ENCODE assay signal across 1 cellular context in genomic region chrX:8870411-8870810, GRCh38.
TF ChIP-seq lines count a peak whose summit lies in the region.

No MANE protein-coding gene starts in this region.

TF ChIP-seq in IMR-90, 13 proteins besides CTCF, POLR2A, EP300 and RAD21 (continued from another document):
- TF ChIP-seq USF2 (IDR thresholded peaks at IDR 0.05; ENCODE audit: low read depth, low read length) (no peak), FOS (IDR thresholded peaks at IDR 0.05; ENCODE audit: low read depth, low read length) (no peak), BHLHE40 (IDR thresholded peaks at IDR 0.05; ENCODE audit: low read depth, low read length) (no peak), MXI1 (IDR thresholded peaks at IDR 0.05; ENCODE audit: borderline replicate concordance, low read depth, low read length) (no peak), SMC3 (IDR thresholded peaks at IDR 0.05; ENCODE audit: low read depth, low read length) (no peak), MAFK (IDR thresholded peaks at IDR 0.05; ENCODE audit: low read depth, low read length) (no peak), RFX5 (IDR thresholded peaks at IDR 0.05; ENCODE audit: low read depth, low read length) (no peak), MAZ (IDR thresholded peaks at IDR 0.05; ENCODE audit: borderline replicate concordance, low read depth, low read length) (no peak), RCOR1 (IDR thresholded peaks at IDR 0.05; ENCODE audit: insufficient replicate concordance, low read length) (no peak)
